8 cellular contexts compared by ENCODE assay signal in the genomic region with DNA sequence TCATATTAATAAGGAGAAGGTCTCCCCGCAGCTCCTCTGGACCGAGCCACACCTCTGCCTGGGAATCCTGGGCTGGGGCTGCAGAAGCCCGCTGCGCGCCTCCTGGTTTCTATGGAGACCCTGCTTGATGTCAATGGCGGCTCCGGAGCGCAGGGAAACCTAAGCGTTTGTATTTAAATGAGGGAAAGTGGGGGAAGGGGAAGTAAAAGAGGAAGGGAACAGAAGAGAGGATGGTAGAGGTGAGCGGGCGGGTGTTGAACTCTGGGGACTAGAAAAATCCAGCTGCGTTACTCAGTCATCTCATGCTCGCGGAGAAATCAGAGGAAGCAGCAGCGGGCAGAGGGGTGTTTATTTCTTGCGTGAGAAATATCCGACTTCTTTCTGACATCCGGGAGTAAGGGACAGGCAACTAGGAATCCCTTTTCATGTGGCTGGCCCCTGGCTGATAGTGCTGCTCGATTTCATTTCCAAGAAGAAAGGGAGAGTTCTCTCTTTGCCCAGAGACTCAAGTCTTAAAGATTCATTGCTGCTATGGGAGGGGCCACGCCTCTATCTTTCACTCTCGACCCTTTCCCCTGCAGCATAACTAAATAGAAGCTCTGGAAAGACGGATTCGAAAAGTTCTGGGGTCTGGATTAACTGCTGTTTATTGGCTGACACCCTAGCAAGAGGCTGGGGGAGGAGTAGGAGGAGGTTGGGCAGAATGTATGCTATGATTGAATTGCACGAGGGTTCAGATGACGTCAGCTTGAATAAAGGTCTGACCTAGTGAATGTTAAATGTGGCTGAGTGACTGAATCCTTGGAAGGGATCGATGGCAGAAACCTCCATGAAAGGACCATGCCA.
DNase-seq lines count a peak whose midpoint lies in the region; ATAC-seq, FAIRE-seq and TF ChIP-seq lines count a peak whose summit lies in the region.

No MANE protein-coding gene starts in this region.

- ATAC-seq in GM18511 (IDR thresholded peaks at IDR 0.05; ENCODE audit: unreplicated experiment): no peak

- H3K27ac ChIP-seq in angular gyrus (ENCODE audit: low read depth, low read length): peak overlapping the region; percentile 76

- no peak for TF ChIP-seq CTCF in BJ (IDR thresholded peaks at IDR 0.05; ENCODE audit: insufficient read depth, low read depth, low read length)
- TF ChIP-seq CTCF in GM13977 (IDR thresholded peaks at IDR 0.05; ENCODE audit: extremely low read depth, insufficient read depth, missing control alignments): no peak

- in situ Hi-C loops in GM13977 (cut with MboI; ENCODE audit: low pct_unique_long_range_greater_than_20kb, low sequenced_read_pairs, unreplicated experiment): no loop called here

- CTCF ChIA-PET in BJ (lab: Yijun Ruan, JAX): no interaction called here

- H3K4me3 ChIP-seq in BJ (ENCODE audit: low read depth, low read length): peak overlapping the region; percentile 37

- peak; percentile 74 for FAIRE-seq in H54 (lab: Jason Lieb, UNC)

- no peak for TF ChIP-seq POLR2A in H54 (IDR thresholded peaks at IDR 0.05; ENCODE audit: low read depth, low read length)

- no peaks in the 10 kb centered on the region for H3K36me3 ChIP-seq in BJ (ENCODE audit: control insufficient read depth, insufficient read depth, low read length)

- POLR2A ChIA-PET in BJ (lab: Charles Lee): no interaction called here

- no peaks in the 10 kb centered on the region; the same call in 1 of the 2 replicates for H3K27me3 ChIP-seq in BJ (ENCODE audit: control insufficient read depth, insufficient read depth, low read length)

- DNase-seq in BJ (ENCODE audit: low read depth) (no peak), H54 (ENCODE audit: insufficient read length, low spot score) (no peak), NCI-H69 (lab: John Stamatoyannopoulos, UW) (peak; percentile 83), hepatic stellate cell (ENCODE audit: low spot score) (peak; percentile 16), putamen (ENCODE audit: low spot score) (peak; percentile 42), GM13977 (ENCODE audit: low spot score) (no peak)

Comparison
In these comparisons a context has a peak if more than half of its experiments do, and no peak if none do; other contexts are left out.
1. DNase-seq: peak in NCI-H69 (single experiment), hepatic stellate cell (single experiment) and putamen (single experiment); none in BJ (single experiment), H54 (single experiment) and GM13977 (single experiment).